14 cellular contexts compared by ENCODE assay signal in the genomic region with DNA sequence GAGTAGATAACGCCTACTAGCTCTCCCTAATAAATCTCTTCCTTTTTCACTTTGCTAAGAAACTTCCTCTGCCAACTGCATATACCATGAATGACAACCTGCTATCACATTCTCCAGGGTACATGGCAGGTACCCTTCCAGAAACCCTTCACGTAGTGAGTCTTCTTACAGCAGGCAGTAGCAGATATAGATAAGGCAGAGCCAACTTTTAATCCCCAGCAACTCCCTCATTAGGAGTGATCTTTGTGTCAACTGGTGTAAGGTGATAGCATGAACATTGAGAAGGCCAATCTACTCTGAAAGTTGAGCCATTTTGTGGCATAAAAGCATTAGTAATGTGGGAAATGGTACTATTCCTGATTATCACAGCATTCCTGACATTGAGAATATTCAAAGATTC. TPM values are rescaled to one million over a fixed set of nuclear protein-coding genes. Genes with fewer than 3 reads are reported as not detected.
DNase-seq lines count a peak whose midpoint lies in the region; ATAC-seq and TF ChIP-seq lines count a peak whose summit lies in the region.
"Had no signal": no experiment of that assay in that cellular context is flagged by ENCODE, and none has a peak within 500 bp of the region (broad histone marks: within the 10 kb centered on the region; RNA-seq: fewer than 3 reads in every experiment).

No MANE protein-coding gene starts in this region.

- peaks cover 52% of the 10 kb centered on the region for H3K79me2 ChIP-seq in MM.1S (ENCODE audit: low read length)

- H3K9ac ChIP-seq in MM.1S (ENCODE audit: low read length), result peak overlapping the region; percentile 74

- H3K9me3 ChIP-seq in MM.1S (replicated peaks; ENCODE audit: insufficient read depth, low read length) (no peaks in the 10 kb centered on the region), sigmoid colon (no peaks in the 10 kb centered on the region)

- H3F3A ChIP-seq in MM.1S (ENCODE audit: insufficient read depth, low read length), result peaks cover 61% of the 10 kb centered on the region

- peak overlapping the region; percentile 51 for H3K4me3 ChIP-seq in MM.1S (ENCODE audit: low read length)
- no peak overlapping the region for H3K4me3 ChIP-seq in sigmoid colon
- H3K4me3 ChIP-seq: PC-9 had no signal

- H3K4me1 ChIP-seq in MM.1S (ENCODE audit: low read length), result peaks cover 86% of the 10 kb centered on the region
- H3K4me1 ChIP-seq in sigmoid colon, result peaks cover 0 to 1% (median under 1%) of the 10 kb centered on the region in 4 donors

- TF ChIP-seq POLR2A in sigmoid colon (IDR thresholded peaks at IDR 0.05), result no peak

- peak overlapping the region; percentile 99 for H3K27ac ChIP-seq in MM.1S (ENCODE audit: low read length)
- no peak overlapping the region for H3K27ac ChIP-seq in sigmoid colon
- H3K27ac ChIP-seq: 22Rv1, PC-9 had no signal

- intact Hi-C loops in sigmoid colon (cut with DNase I), result loop anchor here (10.0 kb wide), 1 partner anchor 458 kb away; the partner anchor contains the start of gene CCDC150

- no peaks in the 10 kb centered on the region for H3K9me3 Mint-ChIP-seq in activated T-helper 17 cell treated with anti-CD3 and anti-CD28 coated beads, Interleukin-2, amount 50 U/mL, for 72 hours
- no peaks in the 10 kb centered on the region for H3K9me3 Mint-ChIP-seq in natural killer cell treated with Interleukin-12 subunit alpha and Interleukin-12 subunit beta and Interleukin-15 and Interleukin-18, amount 100 ng/mL, for 72 hours

- no peak for ATAC-seq in activated T-helper 17 cell treated with anti-CD3 and anti-CD28 coated beads, Interleukin-2, amount 50 U/mL, for 72 hours (replicated peaks)
- no peak for ATAC-seq in natural killer cell treated with Interleukin-12 subunit alpha and Interleukin-12 subunit beta and Interleukin-15 and Interleukin-18, amount 100 ng/mL, for 72 hours
- ATAC-seq in HG03469 (IDR thresholded peaks at IDR 0.05; ENCODE audit: unreplicated experiment) (no peak), GM21723 (IDR thresholded peaks at IDR 0.05; ENCODE audit: unreplicated experiment) (no peak)

- H3K4me2 ChIP-seq in MM.1S (ENCODE audit: low read depth, low read length), result peak overlapping the region; percentile 83
- H3K4me2 ChIP-seq: PC-9 had no signal

- no peaks in the 10 kb centered on the region for H3K27me3 ChIP-seq in MM.1S (replicated peaks; ENCODE audit: insufficient read depth, low read length)
- H3K27me3 ChIP-seq in sigmoid colon, result no peaks in the 10 kb centered on the region

- no peaks in the 10 kb centered on the region for H3K9me2 ChIP-seq in MM.1S (replicated peaks; ENCODE audit: insufficient read depth, low read length)

- peaks cover 12% of the 10 kb centered on the region for H3K36me3 Mint-ChIP-seq in activated T-helper 17 cell treated with anti-CD3 and anti-CD28 coated beads, Interleukin-2, amount 50 U/mL, for 72 hours (ENCODE audit: low read depth)
- H3K36me3 Mint-ChIP-seq in natural killer cell treated with Interleukin-12 subunit alpha and Interleukin-12 subunit beta and Interleukin-15 and Interleukin-18, amount 100 ng/mL, for 72 hours, result no peaks in the 10 kb centered on the region

- peak overlapping the region; percentile 94 for H3K4me3 Mint-ChIP-seq in activated T-helper 17 cell treated with anti-CD3 and anti-CD28 coated beads, Interleukin-2, amount 50 U/mL, for 72 hours
- peak overlapping the region; percentile 75 for H3K4me3 Mint-ChIP-seq in natural killer cell treated with Interleukin-12 subunit alpha and Interleukin-12 subunit beta and Interleukin-15 and Interleukin-18, amount 100 ng/mL, for 72 hours

- peak overlapping the region; percentile 94 for H3K27ac Mint-ChIP-seq in activated T-helper 17 cell treated with anti-CD3 and anti-CD28 coated beads, Interleukin-2, amount 50 U/mL, for 72 hours
- peak overlapping the region; percentile 75 to 92 for H3K27ac Mint-ChIP-seq in natural killer cell treated with Interleukin-12 subunit alpha and Interleukin-12 subunit beta and Interleukin-15 and Interleukin-18, amount 100 ng/mL, for 72 hours

- H3K4me1 Mint-ChIP-seq in activated T-helper 17 cell treated with anti-CD3 and anti-CD28 coated beads, Interleukin-2, amount 50 U/mL, for 72 hours, result peaks cover 66% of the 10 kb centered on the region
- H3K4me1 Mint-ChIP-seq in natural killer cell treated with Interleukin-12 subunit alpha and Interleukin-12 subunit beta and Interleukin-15 and Interleukin-18, amount 100 ng/mL, for 72 hours (ENCODE audit: low read depth in 2 of 2), result peaks cover 60 to 63% of the 10 kb centered on the region in 2 donors

- no peak overlapping the region; the same call in 1 of the 2 replicates for H2AFZ ChIP-seq in MM.1S (ENCODE audit: low read length)
- H2AFZ ChIP-seq: PC-9 had no signal

- DNase-seq in NCI-H82 (lab: John Stamatoyannopoulos, UW) (peak; percentile 20), NCI-H82 treated with DMSO at 0.1 percent for 48 hours (lab: John Stamatoyannopoulos, UW; ENCODE audit: unreplicated experiment) (no peak), MM.1S (no peak), sigmoid colon (no peak)
- DNase-seq in natural killer cell treated with Interleukin-12 subunit alpha and Interleukin-12 subunit beta and Interleukin-15 and Interleukin-18, amount 100 ng/mL, for 72 hours (ENCODE audit: low spot score), result no peak
- DNase-seq: COR-L47, cortex of kidney, NCI-H1092 treated with DMSO at 0.1 percent for 48 hours, NCI-H2227 treated with DMSO at 0.1 percent for 48 hours, PC-9 had no signal

- TF ChIP-seq EP300 in sigmoid colon (IDR thresholded peaks at IDR 0.05), result no peak

- H3K27me3 Mint-ChIP-seq in activated T-helper 17 cell treated with anti-CD3 and anti-CD28 coated beads, Interleukin-2, amount 50 U/mL, for 72 hours, result no peaks in the 10 kb centered on the region
- no peaks in the 10 kb centered on the region for H3K27me3 Mint-ChIP-seq in natural killer cell treated with Interleukin-12 subunit alpha and Interleukin-12 subunit beta and Interleukin-15 and Interleukin-18, amount 100 ng/mL, for 72 hours

- no peaks in the 10 kb centered on the region for H4K20me1 ChIP-seq in MM.1S (ENCODE audit: insufficient read depth, low read length)

- no peaks in the 10 kb centered on the region for H3K36me3 ChIP-seq in MM.1S (replicated peaks; ENCODE audit: insufficient read depth, low read length)
- H3K36me3 ChIP-seq in sigmoid colon, result no peaks in the 10 kb centered on the region

- WGBS in sigmoid colon, 2 donors, result 68 to 88% methylated on average over 2 of the region's 2 CpGs

- TF ChIP-seq CTCF in MM.1S (IDR thresholded peaks at IDR 0.05; ENCODE audit: low read length) (no peak), sigmoid colon (IDR thresholded peaks at IDR 0.05) (no peak)

RNA-seq across cellular contexts. Expression of gene STK17B, which starts 5.7 kb away (rescaled TPM):
- total RNA-seq in activated T-helper 17 cell treated with anti-CD3 and anti-CD28 coated beads, Interleukin-2, amount 50 U/mL, for 72 hours, result 100 to 1,000 TPM; 168 to 190 TPM
- total RNA-seq in natural killer cell treated with Interleukin-12 subunit alpha and Interleukin-12 subunit beta and Interleukin-15 and Interleukin-18, amount 100 ng/mL, for 72 hours, result 100 to 1,000 TPM; 162 to 182 TPM
- total RNA-seq in sigmoid colon, result 10 to 100 TPM in 3 of 4 donors, 1 to 10 TPM in 1; 9.0 to 15.7 (median 12.3) TPM
- polyA plus RNA-seq in sigmoid colon, result 10 to 100 TPM; 13.2 to 30.7 (median 29.6) TPM

Comparison
In these comparisons a context has a peak if more than half of its experiments do, and no peak if none do; other contexts are left out.
1. RNA of gene STK17B, which starts 5.7 kb away (total RNA-seq): 168 to 190 TPM in activated T-helper 17 cell treated with anti-CD3 and anti-CD28 coated beads, Interleukin-2, amount 50 U/mL, for 72 hours and 162 to 182 TPM in natural killer cell treated with Interleukin-12 subunit alpha and Interleukin-12 subunit beta and Interleukin-15 and Interleukin-18, amount 100 ng/mL, for 72 hours; 9.0 to 15.7 TPM in sigmoid colon; every median in the first group is over 4 times any median in the second.